Comparison of ENCODE assay signal across 13 cellular contexts in genomic region chr4:109576462-109576861, GRCh38. TPM values are rescaled to one million over a fixed set of nuclear protein-coding genes. Genes with fewer than 3 reads are reported as not detected.
A peak's percentile ranks its signal among the peaks of the same experiment; 100 is the strongest.
DNase-seq lines count a peak whose midpoint lies in the region; ATAC-seq and TF ChIP-seq lines count a peak whose summit lies in the region.
"Had no signal": no experiment of that assay in that cellular context is flagged by ENCODE, and none has a peak within 500 bp of the region (broad histone marks: within the 10 kb centered on the region; RNA-seq: fewer than 3 reads in every experiment).

No MANE protein-coding gene starts in this region.

- no peak overlapping the region for H2BK5ac ChIP-seq in IMR-90 (ENCODE audit: low read depth, low read length, poor library complexity, severe bottlenecking)

- H4K8ac ChIP-seq in IMR-90 (ENCODE audit: low read depth in 2 of 2, low read length in 2 of 2) = no peak overlapping the region

- no peak overlapping the region for H2BK20ac ChIP-seq in IMR-90 (ENCODE audit: low read depth, low read length)

- DNase-seq in DMS 273 (lab: John Stamatoyannopoulos, UW; ENCODE audit: unreplicated experiment) (peak; percentile 78), IMR-90 (peak; percentile 47), SJCRH30 (peak; percentile 33 to 69), glomerular endothelial cell (ENCODE audit: extremely low read depth, low read depth, low spot score) (peak; percentile 98), foreskin keratinocyte (no peak), AG08396 (ENCODE audit: low spot score) (no peak)
- DNase-seq: cortex of kidney, H9, NCI-H187 treated with DMSO at 0.1 percent for 48 hours had no signal

- H3K14ac ChIP-seq in IMR-90 (replicated peaks; ENCODE audit: low read depth, low read length) = no peak overlapping the region

- H3K18ac ChIP-seq in IMR-90 (ENCODE audit: low read depth, low read length) = no peak overlapping the region

- ATAC-seq in IMR-90 (ENCODE audit: low read depth) (peak; percentile 53), HG03457 (IDR thresholded peaks at IDR 0.05; ENCODE audit: unreplicated experiment) (no peak), foreskin keratinocyte (no peak), HG02623 (IDR thresholded peaks at IDR 0.05; ENCODE audit: unreplicated experiment) (no peak)

- H3K4me2 ChIP-seq in IMR-90 (ENCODE audit: low read depth, low read length) = no peak overlapping the region

- H3K4ac ChIP-seq in IMR-90 (ENCODE audit: low read depth, low read length) = no peak overlapping the region

- H3K36me3 ChIP-seq in IMR-90 (ENCODE audit: control insufficient read depth, insufficient read depth, low read length) (no peaks in the 10 kb centered on the region), SJCRH30 (no peaks in the 10 kb centered on the region)
- H3K36me3 ChIP-seq: neutrophil, suprapubic skin had no signal

- H2AK5ac ChIP-seq in IMR-90 (ENCODE audit: low read depth, low read length) = no peak overlapping the region

- H4K5ac ChIP-seq in IMR-90 (ENCODE audit: low read depth, low read length) = no peak overlapping the region

- H2BK15ac ChIP-seq in IMR-90 (ENCODE audit: low read depth, low read length) = no peak overlapping the region

- no peak overlapping the region for H3K9ac ChIP-seq in IMR-90 (ENCODE audit: low read depth, low read length)

- H2AK9ac ChIP-seq in IMR-90 (replicated peaks; ENCODE audit: low read depth, low read length, poor library complexity) = no peak overlapping the region

- in situ Hi-C loops in IMR-90 (cut with MboI; ENCODE audit: low sequenced_read_pairs) = no loop called here

- H4K20me1 ChIP-seq in IMR-90 (ENCODE audit: insufficient read depth, low read length) = no peaks in the 10 kb centered on the region

- no peak overlapping the region for H3K4me3 ChIP-seq in IMR-90 (ENCODE audit: insufficient read depth, low read depth, low read length)
- no peak overlapping the region for H3K4me3 ChIP-seq in SJCRH30
- H3K4me3 ChIP-seq: suprapubic skin had no signal

- H3K79me1 ChIP-seq in IMR-90 (ENCODE audit: low read depth in 1 of 2, low read length in 2 of 2) = no peaks in the 10 kb centered on the region; a peak in 1 of 4 replicates

- H3K27me3 ChIP-seq in IMR-90 (ENCODE audit: control insufficient read depth, insufficient read depth, low read length) = no peaks in the 10 kb centered on the region
- H3K27me3 ChIP-seq in SJCRH30 = no peaks in the 10 kb centered on the region
- H3K27me3 ChIP-seq in foreskin keratinocyte = no peaks in the 10 kb centered on the region
- H3K27me3 ChIP-seq: neutrophil, suprapubic skin had no signal

- H3K27ac ChIP-seq in IMR-90 (ENCODE audit: insufficient read depth, low read length) = no peak overlapping the region
- peak overlapping the region; percentile 86 for H3K27ac ChIP-seq in SJCRH30
- H3K27ac ChIP-seq in foreskin keratinocyte = no peak overlapping the region
- H3K27ac ChIP-seq: neutrophil, suprapubic skin had no signal

- POLR2A ChIA-PET in IMR-90 (lab: Charles Lee; ENCODE audit: unreplicated experiment) = no interaction called here

- H3K56ac ChIP-seq in IMR-90 (ENCODE audit: extremely low read depth, insufficient read depth, low read length) = no peak overlapping the region

- CTCF ChIA-PET in IMR-90 (lab: Yijun Ruan, JAX) = no interaction called here

- TF ChIP-seq RAD21 in IMR-90 (IDR thresholded peaks at IDR 0.05; ENCODE audit: low read length) = no peak

- no TSS peak for BruUV-seq in IMR-90 (replicated peaks; lab: Mats Ljungman, UMichigan)

- no CpG with 5 or more reads among the region's 2 CpGs for WGBS in IMR-90 (ENCODE audit: extremely low coverage in 2 of 2, insufficient read length in 1 of 2), 2 experiments

- no peak overlapping the region for H2AFZ ChIP-seq in IMR-90 (replicated peaks; ENCODE audit: low read length, poor library complexity)

- no peaks in the 10 kb centered on the region for H3K9me1 ChIP-seq in IMR-90 (ENCODE audit: insufficient read depth, low read length)

- no peak overlapping the region for H3K23ac ChIP-seq in IMR-90 (ENCODE audit: low read depth, low read length)

- H4K91ac ChIP-seq in IMR-90 (ENCODE audit: insufficient read depth, low read depth, low read length) = no peak overlapping the region

- H3K9me3 ChIP-seq in IMR-90 (ENCODE audit: control insufficient read depth, insufficient read depth, low read length) (no peaks in the 10 kb centered on the region), SJCRH30 (replicated peaks) (0 out of 2 replicates have a peak, but pooled peaks cover 2% of the 10 kb centered on the region)
- H3K9me3 ChIP-seq: neutrophil, suprapubic skin had no signal

- dilution Hi-C loops in IMR-90 (cut with HindIII; ENCODE audit: low sequenced_read_pairs, unreplicated experiment) = no loop called here

- intact Hi-C loops in IMR-90 (cut with micrococcal nuclease) = no loop called here

- TF ChIP-seq POLR2A in IMR-90 (IDR thresholded peaks at IDR 0.05; ENCODE audit: low read depth, low read length) = no peak

- no peaks in the 10 kb centered on the region for H3K4me1 ChIP-seq in IMR-90 (ENCODE audit: control insufficient read depth, insufficient read depth, low read length)
- peaks cover 23% of the 10 kb centered on the region for H3K4me1 ChIP-seq in SJCRH30
- H3K4me1 ChIP-seq in foreskin keratinocyte = no peaks in the 10 kb centered on the region

- TF ChIP-seq CTCF in IMR-90 (conservative IDR thresholded peaks at IDR 0.05; ENCODE audit: low read depth, low read length) = no peak
- no peak for TF ChIP-seq CTCF in foreskin keratinocyte (conservative IDR thresholded peaks at IDR 0.05)

- H2BK120ac ChIP-seq in IMR-90 (ENCODE audit: low read depth, low read length) = no peak overlapping the region

TF ChIP-seq in IMR-90, 13 proteins besides CTCF, POLR2A, EP300 and RAD21:
- no peak for TF ChIP-seq USF2 (IDR thresholded peaks at IDR 0.05; ENCODE audit: low read depth, low read length)
- 0 out of 2 replicates have a peak, but pooled peaks have one; percentile 8 for TF ChIP-seq FOS (IDR thresholded peaks at IDR 0.05; ENCODE audit: low read depth, low read length)
TF ChIP-seq in IMR-90: peak in this region for 1.

RNA-seq across cellular contexts. Expression of gene MCUB, which starts 16.4 kb away (rescaled TPM):
- total RNA-seq in IMR-90 (2012; rRNA removed) (20.4 and 21.4 TPM in 2 replicates), glomerular endothelial cell (59.2 and 109 TPM in 2 replicates), foreskin keratinocyte (20.7 and 20.9 TPM in 2 replicates)
- polyA plus RNA-seq in IMR-90 (2012; rRNA removed) (18.5 and 22.9 TPM in 2 replicates), foreskin keratinocyte (20.6 and 21.6 TPM in 2 replicates)
- polyA plus RNA-seq in IMR-90 (2012; cell fraction: cytosol; rRNA removed) = 25.4 and 60.0 TPM in 2 replicates
- polyA plus RNA-seq in IMR-90 (2012; cell fraction: nucleus; rRNA removed; ENCODE audit: low replicate concordance) = 24.6 and 28.2 TPM in 2 replicates
- 39.9 and 46.1 TPM in 2 replicates for total RNA-seq in SJCRH30 (2014; rRNA removed; shearing (Covaris generic))

Comparison
In these comparisons a context has a peak if more than half of its experiments do, and no peak if none do; other contexts are left out.
1. DNase-seq: peak in DMS 273 (single experiment), IMR-90 (single experiment), SJCRH30 (2 of 2) and glomerular endothelial cell (single experiment); none in foreskin keratinocyte (0 of 2) and AG08396 (single experiment).